24 cellular contexts compared by ENCODE assay signal in the genomic region with DNA sequence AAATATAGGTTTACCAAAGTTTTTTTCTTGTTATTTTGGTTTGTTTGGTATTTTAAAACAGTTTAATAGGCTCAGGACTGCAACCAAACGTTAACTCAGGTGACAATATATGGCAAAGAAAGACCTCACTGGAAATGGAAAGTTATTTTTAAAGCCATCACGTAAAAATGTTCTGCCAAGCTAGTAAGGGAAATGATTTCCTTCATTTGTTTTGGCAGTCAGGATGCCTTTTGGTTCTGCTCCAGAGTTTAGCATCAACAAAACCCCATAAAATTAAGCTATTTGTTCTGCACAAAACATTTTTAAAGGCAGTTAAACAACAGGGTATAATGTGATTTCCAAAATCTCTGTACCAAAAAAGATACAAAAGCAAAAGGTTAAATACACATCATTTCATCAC.
"Had no signal": no experiment of that assay in that cellular context is flagged by ENCODE, and none has a peak within 500 bp of the region (broad histone marks: within the 10 kb centered on the region; RNA-seq: fewer than 3 reads in every experiment).

No MANE protein-coding gene starts in this region.

- H3K36me3 ChIP-seq: heart left ventricle, neutrophil, right lobe of liver, uterus, WERI-Rb-1 had no signal

- H3K9me3 ChIP-seq: body of pancreas, heart left ventricle, neutrophil, right lobe of liver, uterus had no signal

- H3K4me3 ChIP-seq: body of pancreas, dorsolateral prefrontal cortex, heart left ventricle, right lobe of liver, uterus had no signal

- H3K27me3 ChIP-seq: body of pancreas, foreskin keratinocyte, heart left ventricle, neutrophil, right lobe of liver, uterus had no signal

- DNase-seq: activated CD4-positive, alpha-beta T cell treated with anti-CD3 and anti-CD28 coated beads for 48 hours; activated CD4-positive, alpha-beta T cell treated with anti-CD3 and anti-CD28 coated beads, Interleukin-2, amount 50 U/mL, for 48 hours; activated CD8-positive, alpha-beta memory T cell treated with anti-CD3 and anti-CD28 coated beads for 24 hours; activated effector memory CD4-positive, alpha-beta T cell treated with Interleukin-2 at 50 U/mL for 16 hours; activated naive CD4-positive, alpha-beta T cell treated with Interleukin-2 at 50 U/mL for 16 hours; anterior cingulate cortex; body of pancreas; dorsolateral prefrontal cortex; effector memory CD4-positive, alpha-beta T cell; foreskin keratinocyte; heart left ventricle; hypothalamus; immature natural killer cell; naive B cell; nephron progenitor cell; right lobe of liver; stimulated activated CD4-positive, alpha-beta T cell treated with anti-CD3 and anti-CD28 coated beads, Interleukin-4, amount 100 ng/mL, for 1 hour; stimulated activated naive CD8-positive, alpha-beta T cell treated with anti-CD3 and anti-CD28 coated beads, Interleukin-15, Interleukin-2, amounts not matched to agents 100 U/mL and 50 U/mL, for 24 hours; T-helper 9 cell; uterus; WERI-Rb-1 had no signal

- H3K27ac ChIP-seq: body of pancreas, dorsolateral prefrontal cortex, foreskin keratinocyte, heart left ventricle, neutrophil, right lobe of liver, uterus, WERI-Rb-1 had no signal

- H3K4me1 ChIP-seq: body of pancreas, foreskin keratinocyte, heart left ventricle, right lobe of liver, uterus had no signal

- ATAC-seq: activated CD4-positive, CD25-positive, alpha-beta regulatory T cell treated with anti-CD3 and anti-CD28 coated beads, Interleukin-2, amount 50 U/mL, for 24 hours; body of pancreas; esophagus mucosa; foreskin keratinocyte; heart left ventricle; right lobe of liver; stimulated activated naive CD8-positive, alpha-beta T cell treated with anti-CD3 and anti-CD28 coated beads, Interleukin-15, Interleukin-2, amounts not matched to agents 100 U/mL and 50 U/mL, for 24 hours had no signal
